ENCODE assay signal across 8 cellular contexts in genomic region chr9:131406567-131407436, GRCh38. TPM values are rescaled to one million over a fixed set of nuclear protein-coding genes. Genes with fewer than 3 reads are reported as not detected.
A peak's percentile ranks its signal among the peaks of the same experiment; 100 is the strongest.
DNase-seq lines count a peak whose midpoint lies in the region; ATAC-seq, FAIRE-seq and TF ChIP-seq lines count a peak whose summit lies in the region.

No MANE protein-coding gene starts in this region.

- H3K4ac ChIP-seq in trophoblast cell (ENCODE audit: low read depth, low read length): peak overlapping the region; percentile 91

- POLR2A ChIA-PET in CD8-positive, alpha-beta T cell (lab: Charles Lee): interaction anchor here (0.6 to 4.6 kb wide), 11 partner anchors 10 to 326 kb away, joined by 3 to 33 read pairs (median 5); no protein-coding TSS in a partner anchor
- POLR2A ChIA-PET in SK-N-SH (lab: Yijun Ruan, JAX): no interaction called here
- POLR2A ChIA-PET in endothelial cell of umbilical vein (lab: Charles Lee): interaction anchor here (0.6 kb wide), 1 partner anchor 9 kb away, joined by 3 read pairs; no protein-coding TSS in a partner anchor

- no peaks in the 10 kb centered on the region for H3K9me1 ChIP-seq in endothelial cell of umbilical vein (replicated peaks; ENCODE audit: control insufficient read depth, extremely low read depth, insufficient read depth, low read length)

- TF ChIP-seq EP300 in SK-N-SH (IDR thresholded peaks at IDR 0.05; ENCODE audit: borderline replicate concordance in 1 of 2, low read depth in 1 of 2, low read length in 1 of 2): no peak

- H3K9ac ChIP-seq in SK-N-SH (no peak overlapping the region), endothelial cell of umbilical vein (replicated peaks; ENCODE audit: extremely low read depth, insufficient read depth, low read length) (peak overlapping the region; percentile 6), trophoblast cell (ENCODE audit: low read length) (no peak overlapping the region)

- no peak overlapping the region for H4K91ac ChIP-seq in trophoblast cell (ENCODE audit: low read depth, low read length)

- H3K36me3 ChIP-seq in CD8-positive, alpha-beta T cell (ENCODE audit: insufficient read depth, low read length): no peaks in the 10 kb centered on the region
- H3K36me3 ChIP-seq in SK-N-SH (replicated peaks in 1 of 2; ENCODE audit: control insufficient read depth in 1 of 2, insufficient read depth in 2 of 2, low read length in 1 of 2): peaks cover 0 to 8% of the 10 kb centered on the region in 2 experiments
- H3K36me3 ChIP-seq in endothelial cell of umbilical vein (ENCODE audit: control insufficient read depth in 2 of 2, extremely low read depth in 1 of 2, insufficient read depth in 2 of 2, low read length in 2 of 2): no peaks in the 10 kb centered on the region
- H3K36me3 ChIP-seq in trophoblast cell (ENCODE audit: control insufficient read depth in 1 of 2, insufficient read depth in 2 of 2, low read length in 2 of 2): peaks cover 7 to 8% of the 10 kb centered on the region in 2 experiments
- H3K36me3 ChIP-seq in HAP-1 (replicated peaks): peaks cover 23% of the 10 kb centered on the region

- H2BK120ac ChIP-seq in trophoblast cell (ENCODE audit: insufficient read depth, low read length, poor library complexity): no peak overlapping the region

- H3K4me2 ChIP-seq in SK-N-SH: peak overlapping the region; percentile 43
- H3K4me2 ChIP-seq in endothelial cell of umbilical vein (ENCODE audit: insufficient read depth, low read length): peak overlapping the region; percentile 88
- peak overlapping the region; percentile 7 for H3K4me2 ChIP-seq in trophoblast cell (ENCODE audit: low read length)

- H3K14ac ChIP-seq in trophoblast cell (ENCODE audit: low read length): no peak overlapping the region

- H2AFZ ChIP-seq in SK-N-SH (ENCODE audit: low read depth) (no peak overlapping the region), endothelial cell of umbilical vein (ENCODE audit: low read depth, low read length) (no peak overlapping the region), trophoblast cell (ENCODE audit: insufficient read depth, low read length, poor library complexity) (no peak overlapping the region)

- in situ Hi-C loops in HAP-1 (cut with MboI; ENCODE audit: low sequenced_read_pairs): no loop called here

- no peak for TF ChIP-seq POLR2A in endothelial cell of umbilical vein (IDR thresholded peaks at IDR 0.05; ENCODE audit: low read depth, low read length)

- intact Hi-C loops in CD8-positive, alpha-beta T cell (cut with DNase I, micrococcal nuclease): loop anchor here (1.0 to 5.0 kb wide), 3 partner anchors 9 to 35 kb away; no protein-coding TSS in a partner anchor
- intact Hi-C loops in endothelial cell of umbilical vein (cut with micrococcal nuclease): loop anchor here (1.0 kb wide), 1 partner anchor 16 kb away; no protein-coding TSS in a partner anchor

- no peak overlapping the region for H4K12ac ChIP-seq in trophoblast cell (ENCODE audit: low read depth, low read length)

- H3K4me3 ChIP-seq in CD8-positive, alpha-beta T cell (ENCODE audit: low read depth, low read length): peak overlapping the region; percentile 47
- no peak overlapping the region; a peak in 1 of 4 replicates for H3K4me3 ChIP-seq in SK-N-SH (ENCODE audit: low read depth in 2 of 2, low read length in 1 of 2)
- H3K4me3 ChIP-seq in endothelial cell of umbilical vein (replicated peaks in 1 of 3; ENCODE audit: insufficient read depth in 1 of 3, low read depth in 1 of 3, low read length in 3 of 3): peak overlapping the region in 1 of 3 experiments; percentile 24
- no peak overlapping the region for H3K4me3 ChIP-seq in trophoblast cell (ENCODE audit: low read depth, low read length)
- no peak overlapping the region for H3K4me3 ChIP-seq in HAP-1

- H3K27me3 ChIP-seq in CD8-positive, alpha-beta T cell (ENCODE audit: insufficient read depth, low read length): no peaks in the 10 kb centered on the region
- H3K27me3 ChIP-seq in SK-N-SH (ENCODE audit: insufficient read depth): no peaks in the 10 kb centered on the region
- no peaks in the 10 kb centered on the region for H3K27me3 ChIP-seq in endothelial cell of umbilical vein (ENCODE audit: control insufficient read depth in 2 of 2, insufficient read depth in 2 of 2, low read length in 2 of 2)
- no peaks in the 10 kb centered on the region for H3K27me3 ChIP-seq in trophoblast cell (ENCODE audit: insufficient read depth, low read length)
- H3K27me3 ChIP-seq in HAP-1 (ENCODE audit: low read depth): no peaks in the 10 kb centered on the region

- no TSS peak for BruUV-seq in endothelial cell of umbilical vein (replicated peaks; lab: Mats Ljungman, UMichigan)

- no peaks in the 10 kb centered on the region for H3K9me3 Mint-ChIP-seq in CD8-positive, alpha-beta T cell

- no peak for TF ChIP-seq CTCF in CD8-positive, alpha-beta T cell (IDR thresholded peaks at IDR 0.05)
- no peak for TF ChIP-seq CTCF in SK-N-SH (IDR thresholded peaks at IDR 0.05)
- no peak for TF ChIP-seq CTCF in endothelial cell of umbilical vein (IDR thresholded peaks at IDR 0.05; ENCODE audit: extremely low read depth in 1 of 2, insufficient read depth in 1 of 2, low read depth in 1 of 2, low read length in 2 of 2)

- H4K20me1 ChIP-seq in SK-N-SH (ENCODE audit: insufficient read depth) (peaks cover 100% of the 10 kb centered on the region), endothelial cell of umbilical vein (replicated peaks; ENCODE audit: control insufficient read depth, extremely low read depth, insufficient read depth, low read length) (peaks cover 25% of the 10 kb centered on the region)

- H3K4me1 Mint-ChIP-seq in CD8-positive, alpha-beta T cell (ENCODE audit: low read depth): peaks cover 90% of the 10 kb centered on the region

- H3K79me2 ChIP-seq in SK-N-SH (ENCODE audit: insufficient read depth) (peaks cover 100% of the 10 kb centered on the region), endothelial cell of umbilical vein (ENCODE audit: control insufficient read depth, insufficient read depth, low read length) (peaks cover 98% of the 10 kb centered on the region), trophoblast cell (ENCODE audit: control insufficient read depth, insufficient read depth, low read length, poor library complexity) (peaks cover 52% of the 10 kb centered on the region)

- CTCF ChIA-PET in CD8-positive, alpha-beta T cell (lab: Charles Lee): interaction anchor here (0.7 to 4.6 kb wide), 18 partner anchors 9 to 1616 kb away, joined by 3 to 41 read pairs (median 6); no protein-coding TSS in a partner anchor
- CTCF ChIA-PET in SK-N-SH (lab: Yijun Ruan, JAX): interaction anchor here (0.7 to 1.9 kb wide), 3 partner anchors 9 to 71 kb away, joined by 3 to 5 read pairs (median 3); no protein-coding TSS in a partner anchor
- CTCF ChIA-PET in endothelial cell of umbilical vein (lab: Charles Lee): interaction anchor here (0.8 to 2.7 kb wide), 10 partner anchors 7 to 57 kb away, joined by 3 to 11 read pairs (median 4); no protein-coding TSS in a partner anchor

- no peak overlapping the region for H3K18ac ChIP-seq in trophoblast cell (ENCODE audit: low read length)

- peaks cover 90% of the 10 kb centered on the region for H3K4me1 ChIP-seq in CD8-positive, alpha-beta T cell (ENCODE audit: insufficient read depth, low read length)
- peaks cover 49 to 54% of the 10 kb centered on the region in 2 experiments for H3K4me1 ChIP-seq in SK-N-SH (ENCODE audit: control insufficient read depth in 1 of 2, insufficient read depth in 2 of 2, low read depth in 1 of 2, low read length in 1 of 2)
- peaks cover 55% of the 10 kb centered on the region for H3K4me1 ChIP-seq in endothelial cell of umbilical vein (ENCODE audit: control insufficient read depth, extremely low read depth, insufficient read depth, low read length)
- H3K4me1 ChIP-seq in trophoblast cell (ENCODE audit: control insufficient read depth in 1 of 2, insufficient read depth in 2 of 2, low read length in 2 of 2): peaks cover 33 to 52% of the 10 kb centered on the region in 2 experiments
- H3K4me1 ChIP-seq in HAP-1: peaks cover 73% of the 10 kb centered on the region

- H3K4me3 Mint-ChIP-seq in CD8-positive, alpha-beta T cell: peak overlapping the region; percentile 82

- H3F3A ChIP-seq in SK-N-SH (replicated peaks; ENCODE audit: insufficient read depth): peaks cover 7% of the 10 kb centered on the region

- H3K36me3 Mint-ChIP-seq in CD8-positive, alpha-beta T cell: peaks cover 17% of the 10 kb centered on the region

- no peak overlapping the region for H3K23ac ChIP-seq in trophoblast cell (ENCODE audit: low read length)

- dilution Hi-C loops in endothelial cell of umbilical vein (cut with MboI; ENCODE audit: extremely low pct_ligation_motif_present, low sequenced_read_pairs): no loop called here

- H3K79me1 ChIP-seq in trophoblast cell (ENCODE audit: low read length): no peaks in the 10 kb centered on the region

- H3K27ac ChIP-seq in CD8-positive, alpha-beta T cell (ENCODE audit: low read depth, low read length): peak overlapping the region; percentile 53
- H3K27ac ChIP-seq in SK-N-SH (ENCODE audit: low read depth in 2 of 2, low read length in 1 of 2) (peak overlapping the region; percentile 3 to 25; a peak in 3 of 4 replicates), endothelial cell of umbilical vein (ENCODE audit: insufficient read depth, low read depth, low read length) (peak overlapping the region; percentile 38), trophoblast cell (ENCODE audit: low read depth, low read length) (no peak overlapping the region)

- H2AK5ac ChIP-seq in trophoblast cell (ENCODE audit: low read length): no peak overlapping the region

- no peak for TF ChIP-seq RAD21 in SK-N-SH (IDR thresholded peaks at IDR 0.05; ENCODE audit: low read length)

- H3K9me2 ChIP-seq in SK-N-SH: no peaks in the 10 kb centered on the region

- peak; percentile 60 for FAIRE-seq in endothelial cell of umbilical vein (lab: Jason Lieb, UNC)

- peak; percentile 37 for ATAC-seq in CD8-positive, alpha-beta T cell
- ATAC-seq in GM21360 (IDR thresholded peaks at IDR 0.05; ENCODE audit: unreplicated experiment) (no peak), HG03095 (IDR thresholded peaks at IDR 0.05; ENCODE audit: unreplicated experiment) (no peak)

- H3K9me3 ChIP-seq in CD8-positive, alpha-beta T cell (ENCODE audit: low read length): no peaks in the 10 kb centered on the region
- H3K9me3 ChIP-seq in SK-N-SH: no peaks in the 10 kb centered on the region
- H3K9me3 ChIP-seq in endothelial cell of umbilical vein (replicated peaks; ENCODE audit: control insufficient read depth, insufficient read depth, low read length): no peaks in the 10 kb centered on the region
- H3K9me3 ChIP-seq in trophoblast cell (ENCODE audit: insufficient read depth, low read depth, low read length): no peaks in the 10 kb centered on the region
- 0 out of 2 replicates have a peak, but pooled peaks cover 3% of the 10 kb centered on the region for H3K9me3 ChIP-seq in HAP-1

- no peak overlapping the region for H4K8ac ChIP-seq in trophoblast cell (ENCODE audit: low read depth, low read length)

- peak overlapping the region; percentile 88 for H3K27ac Mint-ChIP-seq in CD8-positive, alpha-beta T cell

- H3K27me3 Mint-ChIP-seq in CD8-positive, alpha-beta T cell (ENCODE audit: low read depth): no peaks in the 10 kb centered on the region

- 82% methylated on average over 9 of the region's 9 CpGs for WGBS in SK-N-SH (ENCODE audit: low lambda C conversion rate)
- WGBS in trophoblast cell (ENCODE audit: extremely low coverage, insufficient coverage, insufficient read length): 100% methylated on average over 4 of the region's 9 CpGs

- DNase-seq in CD8-positive, alpha-beta T cell: peak in 1 of 7 experiments; percentile 43
- DNase-seq in SK-N-SH (no peak), endothelial cell of umbilical vein (ENCODE audit: low read depth, low spot score) (peak; percentile 69), trophoblast cell (peak; percentile 30 to 70), HAP-1 (ENCODE audit: low spot score in 2 of 2) (no peak), NCI-H187 treated with DMSO at 0.1 percent for 48 hours (lab: John Stamatoyannopoulos, UW) (no peak)

- no peak overlapping the region for H2BK5ac ChIP-seq in trophoblast cell (ENCODE audit: low read depth, low read length, poor library complexity)

- H2BK12ac ChIP-seq in trophoblast cell (ENCODE audit: low read length): no peak overlapping the region

RNA-seq across cellular contexts. Expression of gene PRRC2B, which starts 12.9 kb away (rescaled TPM):
- total RNA-seq in CD8-positive, alpha-beta T cell: 100 to 1,000 TPM; 234 to 251 TPM
- 18.5 and 26.3 TPM in 2 replicates for polyA plus RNA-seq in SK-N-SH (2012; rRNA removed)
- 17.5 and 22.0 TPM in 2 replicates for polyA plus RNA-seq in SK-N-SH (2012; cell fraction: cytosol; rRNA removed)
- polyA plus RNA-seq in SK-N-SH (2012; cell fraction: nucleus; rRNA removed): 84.2 and 122 TPM in 2 replicates
- total RNA-seq in endothelial cell of umbilical vein: 248 and 256 TPM in 2 replicates
- 35.6 and 38.5 TPM in 2 replicates for polyA plus RNA-seq in endothelial cell of umbilical vein
- 47.2 and 56.3 TPM in 2 replicates for polyA plus RNA-seq in endothelial cell of umbilical vein (2011; cell fraction: cytosol; rRNA removed)
- polyA plus RNA-seq in endothelial cell of umbilical vein (2011; cell fraction: nucleus; rRNA removed): 186 and 194 TPM in 2 replicates
- polyA plus RNA-seq in endothelial cell of umbilical vein (2012): 126 and 147 TPM in 2 replicates
- polyA minus RNA-seq in endothelial cell of umbilical vein: 142 and 143 TPM in 2 replicates
- 62.0 TPM for polyA minus RNA-seq in endothelial cell of umbilical vein (2011; cell fraction: cytosol; rRNA and poly(A)+ RNA removed)
- polyA minus RNA-seq in endothelial cell of umbilical vein (2011; cell fraction: nucleus; rRNA and poly(A)+ RNA removed): 93.2 and 110 TPM in 2 replicates
- polyA plus RNA-seq in trophoblast cell (2013): 115 and 121 TPM in 2 replicates

Comparison
In these comparisons a context has a peak if more than half of its experiments do, and no peak if none do; other contexts are left out.
1. DNase-seq: peak in endothelial cell of umbilical vein (single experiment) and trophoblast cell (2 of 2); none in SK-N-SH (single experiment), HAP-1 (0 of 2) and NCI-H187 treated with DMSO at 0.1 percent for 48 hours (single experiment).
2. H3K4me2 ChIP-seq: peak in every context shown above with its lines; median percentile 88 in endothelial cell of umbilical vein; 43 in SK-N-SH; 7 in trophoblast cell.